16 cellular contexts compared by ENCODE assay signal in the genomic region with DNA sequence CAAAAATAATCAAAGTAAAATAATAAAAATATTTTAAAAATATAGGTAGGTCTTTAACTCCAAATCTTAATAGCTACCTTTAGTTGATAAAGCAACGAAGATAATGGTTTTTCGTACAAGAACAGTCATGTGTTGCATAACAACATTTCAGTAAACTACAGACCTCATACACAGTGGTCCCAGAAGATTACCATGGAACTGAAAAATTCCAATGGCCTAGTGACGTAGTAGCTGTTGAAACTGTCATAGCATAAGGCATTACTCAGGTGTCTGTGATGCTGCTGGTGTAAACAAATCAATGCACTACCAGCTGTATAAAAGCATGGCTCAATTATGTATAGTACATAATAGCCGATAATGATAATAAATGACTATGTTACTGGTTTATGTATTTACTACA. TPM values are rescaled to one million over a fixed set of nuclear protein-coding genes. Genes with fewer than 3 reads are reported as not detected.
A peak's percentile ranks its signal among the peaks of the same experiment; 100 is the strongest.
DNase-seq lines count a peak whose midpoint lies in the region; ATAC-seq and TF ChIP-seq lines count a peak whose summit lies in the region.
"Had no signal": no experiment of that assay in that cellular context is flagged by ENCODE, and none has a peak within 500 bp of the region (broad histone marks: within the 10 kb centered on the region; RNA-seq: fewer than 3 reads in every experiment).

No MANE protein-coding gene starts in this region.

- no peak overlapping the region for H3K4me3 Mint-ChIP-seq in activated CD8-positive, alpha-beta T cell treated with anti-CD3 and anti-CD28 coated beads for 36 hours
- H3K4me3 Mint-ChIP-seq: CD4-positive, CD25-positive, alpha-beta regulatory T cell; IgD-negative memory B cell had no signal

- no peak overlapping the region for H2BK120ac ChIP-seq in mesenchymal stem cell (ENCODE audit: low read depth, low read length)

- no peak overlapping the region for H3K18ac ChIP-seq in mesenchymal stem cell (ENCODE audit: low read depth in 1 of 2, low read length in 2 of 2)

- H3K23ac ChIP-seq in mesenchymal stem cell (ENCODE audit: low read length in 2 of 2): no peak overlapping the region

- no peak overlapping the region for H3K27ac Mint-ChIP-seq in activated CD8-positive, alpha-beta T cell treated with anti-CD3 and anti-CD28 coated beads for 36 hours
- H3K27ac Mint-ChIP-seq: IgD-negative memory B cell had no signal

- H4K8ac ChIP-seq in mesenchymal stem cell (ENCODE audit: low read length): no peak overlapping the region

- H3K4me1 Mint-ChIP-seq in activated CD8-positive, alpha-beta T cell treated with anti-CD3 and anti-CD28 coated beads for 36 hours (ENCODE audit: low read depth): peaks cover 30% of the 10 kb centered on the region

- H3K9me3 ChIP-seq in mesenchymal stem cell (ENCODE audit: control insufficient read depth, low read length): peaks cover 13% of the 10 kb centered on the region

- 93% methylated on average over 3 of the region's 4 CpGs for WGBS in mesenchymal stem cell

- H3K27ac ChIP-seq in mesenchymal stem cell (ENCODE audit: low read length, poor library complexity, severe bottlenecking): no peak overlapping the region
- H3K27ac ChIP-seq: 22Rv1, BLaER1 had no signal

- no peak overlapping the region for H3K9ac ChIP-seq in mesenchymal stem cell (ENCODE audit: low read length)
- H3K9ac ChIP-seq: BLaER1 had no signal

- no peak overlapping the region for H4K91ac ChIP-seq in mesenchymal stem cell (ENCODE audit: low read length)

- peaks cover 5 to 20% of the 10 kb centered on the region in 2 experiments for H3K36me3 ChIP-seq in mesenchymal stem cell (ENCODE audit: control insufficient read depth in 1 of 2, insufficient read depth in 2 of 2, low read depth in 1 of 2, low read length in 2 of 2)

- peaks cover 10% of the 10 kb centered on the region for H3K4me1 ChIP-seq in mesenchymal stem cell (ENCODE audit: control insufficient read depth, insufficient read depth, low read depth, low read length)

- H3K4ac ChIP-seq in mesenchymal stem cell (ENCODE audit: low read depth in 1 of 2, low read length in 2 of 2): no peak overlapping the region

- TF ChIP-seq CTCF in fibroblast of mammary gland (conservative IDR thresholded peaks at IDR 0.05; ENCODE audit: control insufficient read depth, insufficient read depth, low read depth, low read length): no peak
- TF ChIP-seq CTCF in activated CD8-positive, alpha-beta T cell treated with anti-CD3 and anti-CD28 coated beads for 36 hours (IDR thresholded peaks at IDR 0.05): no peak

- no peak overlapping the region for H2BK12ac ChIP-seq in mesenchymal stem cell (ENCODE audit: low read length in 2 of 2)

- peaks cover 28% of the 10 kb centered on the region for H3K36me3 Mint-ChIP-seq in activated CD8-positive, alpha-beta T cell treated with anti-CD3 and anti-CD28 coated beads for 36 hours (ENCODE audit: low read depth)

- H3K79me1 ChIP-seq in mesenchymal stem cell (replicated peaks; ENCODE audit: low read length, poor library complexity, severe bottlenecking): peaks cover 3% of the 10 kb centered on the region

- no peak for DNase-seq in Right ventricle myocardium inferior (ENCODE audit: missing footprints)
- no peak for DNase-seq in left cardiac atrium
- peak; percentile 46 for DNase-seq in fibroblast of mammary gland (ENCODE audit: low read depth)
- DNase-seq in mesenchymal stem cell: peak; percentile 85
- no peak for DNase-seq in CD1c-positive myeloid dendritic cell (ENCODE audit: extremely low spot score)
- no peak for DNase-seq in putamen (ENCODE audit: low spot score)
- DNase-seq in activated CD8-positive, alpha-beta T cell treated with anti-CD3 and anti-CD28 coated beads for 36 hours: no peak
- no peak for DNase-seq in midbrain (lab: John Stamatoyannopoulos, UW)
- DNase-seq: AML-193; CD4-positive, CD25-positive, alpha-beta regulatory T cell; DMS53; GF-D8 had no signal

- POLR2A ChIA-PET in activated CD8-positive, alpha-beta T cell treated with anti-CD3 and anti-CD28 coated beads for 36 hours (lab: Charles Lee): interaction anchor here (0.6 kb wide), 1 partner anchor 38 kb away, joined by 4 read pairs; no protein-coding TSS in a partner anchor

- no peak overlapping the region for H2BK15ac ChIP-seq in mesenchymal stem cell (ENCODE audit: low read depth, poor library complexity, severe bottlenecking)

- peak; percentile 74 for ATAC-seq in Right ventricle myocardium inferior
- ATAC-seq in left cardiac atrium: no peak
- no peak for ATAC-seq in activated CD8-positive, alpha-beta T cell treated with anti-CD3 and anti-CD28 coated beads for 36 hours

- H3K27me3 Mint-ChIP-seq in activated CD8-positive, alpha-beta T cell treated with anti-CD3 and anti-CD28 coated beads for 36 hours: no peaks in the 10 kb centered on the region
- H3K27me3 Mint-ChIP-seq: CD4-positive, CD25-positive, alpha-beta regulatory T cell; IgD-negative memory B cell had no signal

- intact Hi-C loops in Right ventricle myocardium inferior (cut with DNase I) (no loop called here), left cardiac atrium (cut with DNase I) (no loop called here)
- intact Hi-C loops in activated CD8-positive, alpha-beta T cell treated with anti-CD3 and anti-CD28 coated beads for 36 hours (cut with micrococcal nuclease): no loop called here

- H3K4me2 ChIP-seq in mesenchymal stem cell (ENCODE audit: low read length, poor library complexity, severe bottlenecking): no peak overlapping the region
- H3K4me2 ChIP-seq: BLaER1 had no signal

- H2AFZ ChIP-seq in mesenchymal stem cell (ENCODE audit: low read depth, low read length): no peak overlapping the region

- H3K4me3 ChIP-seq in fibroblast of mammary gland (ENCODE audit: control insufficient read depth, low read depth, low read length) (no peak overlapping the region), mesenchymal stem cell (ENCODE audit: insufficient read depth in 1 of 2, low read depth in 1 of 2, low read length in 2 of 2) (no peak overlapping the region)
- H3K4me3 ChIP-seq: BLaER1, HAP-1 had no signal

- H3K27me3 ChIP-seq in mesenchymal stem cell (ENCODE audit: control insufficient read depth in 1 of 2, insufficient read depth in 1 of 2, low read length in 2 of 2): no peaks in the 10 kb centered on the region
- H3K27me3 ChIP-seq: BLaER1 had no signal

- no peak overlapping the region for H3K14ac ChIP-seq in mesenchymal stem cell (ENCODE audit: low read length in 2 of 2)

- no peak overlapping the region for H2AK5ac ChIP-seq in mesenchymal stem cell (ENCODE audit: low read length, severe bottlenecking)

- CTCF ChIA-PET in activated CD8-positive, alpha-beta T cell treated with anti-CD3 and anti-CD28 coated beads for 36 hours (lab: Charles Lee): interaction anchor here (1.4 kb wide), 1 partner anchor 34 kb away, joined by 3 read pairs; no protein-coding TSS in a partner anchor

- H2BK5ac ChIP-seq in mesenchymal stem cell (ENCODE audit: low read depth, low read length, poor library complexity, severe bottlenecking): no peak overlapping the region

- peaks cover 19% of the 10 kb centered on the region for H3K9me3 Mint-ChIP-seq in activated CD8-positive, alpha-beta T cell treated with anti-CD3 and anti-CD28 coated beads for 36 hours

RNA-seq across cellular contexts. Expression of a gene that starts 43.9 kb away (rescaled TPM):
- total RNA-seq in Right ventricle myocardium inferior (38.0 TPM), left cardiac atrium (10 to 100 TPM; 39.0 to 39.3 TPM)
- 20.5 TPM for polyA plus RNA-seq in mesenchymal stem cell (2013, experiment 1 of 2)
- polyA plus RNA-seq in mesenchymal stem cell (2013, experiment 2 of 2): 20.1 TPM
- 10 to 100 TPM; 27.9 to 33.5 TPM for total RNA-seq in activated CD8-positive, alpha-beta T cell treated with anti-CD3 and anti-CD28 coated beads for 36 hours

Comparison
In these comparisons a context has a peak if more than half of its experiments do, and no peak if none do; other contexts are left out.
1. DNase-seq: peak in fibroblast of mammary gland (single experiment) and mesenchymal stem cell (single experiment); none in Right ventricle myocardium inferior (single experiment), left cardiac atrium (single experiment), CD1c-positive myeloid dendritic cell (single experiment), putamen (single experiment), activated CD8-positive, alpha-beta T cell treated with anti-CD3 and anti-CD28 coated beads for 36 hours (single experiment) and midbrain (single experiment).